In the genomic region with DNA sequence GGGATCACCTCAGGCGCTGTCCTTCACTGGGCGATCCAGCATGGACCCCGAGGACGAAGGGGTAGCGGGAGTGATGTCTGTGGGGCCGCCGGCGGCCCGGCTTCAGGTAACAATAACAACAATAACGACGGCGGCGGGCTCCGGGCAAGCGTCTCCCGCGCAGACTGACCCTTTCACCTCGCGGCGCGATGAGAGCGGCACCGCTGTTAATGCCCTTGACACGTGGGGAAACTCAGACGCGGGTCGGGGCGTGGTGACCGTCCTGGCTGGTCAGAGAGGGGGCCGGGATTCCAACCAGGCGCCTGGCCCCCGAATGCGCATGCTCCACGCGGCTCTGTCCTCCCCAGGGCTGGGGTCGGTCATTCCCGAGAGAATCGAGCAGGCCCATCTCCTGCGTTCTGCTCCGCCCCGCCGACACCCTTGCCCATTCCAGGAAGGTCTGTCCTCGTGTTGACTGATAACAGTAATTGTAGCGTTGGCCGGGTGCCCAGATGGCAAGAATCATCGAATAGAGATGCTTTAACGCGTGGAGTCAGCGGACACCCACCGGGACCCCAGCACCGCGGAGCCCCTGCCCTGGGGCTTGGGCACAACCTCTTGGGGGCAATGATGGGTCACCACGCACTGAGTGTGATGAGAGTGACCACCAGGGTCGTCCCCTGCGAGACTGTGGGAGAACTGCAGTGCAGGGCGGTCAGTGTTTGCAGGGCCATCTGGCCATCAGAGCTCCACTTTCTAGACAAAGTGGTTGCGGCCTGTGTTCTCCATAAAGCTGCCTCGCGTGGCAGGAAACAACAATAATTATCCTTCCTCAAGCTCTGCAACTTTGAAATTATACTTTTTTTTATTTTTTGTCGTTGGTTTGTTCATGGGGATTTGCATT, we compare ENCODE assay signal across 8 cellular contexts. TPM values are rescaled to one million over a fixed set of nuclear protein-coding genes. Genes with fewer than 3 reads are reported as not detected.
DNase-seq lines count a peak whose midpoint lies in the region; ATAC-seq and TF ChIP-seq lines count a peak whose summit lies in the region.

No MANE protein-coding gene starts in this region.

- peak; percentile 65 for DNase-seq in EH (ENCODE audit: low read depth)
- DNase-seq in NCI-H146 treated with DMSO at 0.1 percent for 48 hours (lab: John Stamatoyannopoulos, UW; ENCODE audit: unreplicated experiment), result peak; percentile 84
- peak; percentile 29 to 42 for DNase-seq in activated CD4-positive, alpha-beta T cell treated with anti-CD3 and anti-CD28 coated beads for 4 hours
- DNase-seq in dorsolateral prefrontal cortex, result peak; percentile 54 to 76 (median 66)
- peak; percentile 76 to 81 (median 77) for DNase-seq in right lobe of liver
- DNase-seq in stimulated activated CD4-positive, alpha-beta T cell treated with anti-CD3 and anti-CD28 coated beads, Interleukin-2, amount 100 ng/mL, for 48 hours, result peak; percentile 29 to 44

- TF ChIP-seq CTCF in dorsolateral prefrontal cortex (IDR thresholded peaks at IDR 0.05 in 54 of 56, conservative IDR thresholded peaks at IDR 0.05 in 2 of 56; ENCODE audit: low read depth in 1 of 56, partially characterized antibody in 56 of 56) (no peak), right lobe of liver (IDR thresholded peaks at IDR 0.05) (no peak)

- no peaks in the 10 kb centered on the region for H3K36me3 ChIP-seq in right lobe of liver

- WGBS in right lobe of liver (ENCODE audit: insufficient coverage, low coverage, low lambda C conversion rate, missing lambda C conversion rate), result 13% methylated on average over 11 of the region's 60 CpGs

- no peaks in the 10 kb centered on the region for H3K9me3 ChIP-seq in right lobe of liver

- ATAC-seq in HG02571 (IDR thresholded peaks at IDR 0.05; ENCODE audit: unreplicated experiment) (peak; percentile 21), right lobe of liver (peak; percentile 49 to 66 (median 58)), HG03108 (IDR thresholded peaks at IDR 0.05; ENCODE audit: unreplicated experiment) (no peak)

- H3K4me1 ChIP-seq in right lobe of liver, result peaks cover 0 to 6% (median 0%) of the 10 kb centered on the region in 4 donors

- H3K27me3 ChIP-seq in dorsolateral prefrontal cortex (no peaks in the 10 kb centered on the region), right lobe of liver (no peaks in the 10 kb centered on the region)

- peak overlapping the region; percentile 59 to 99 (median 92) for H3K4me3 ChIP-seq in dorsolateral prefrontal cortex
- peak overlapping the region; percentile 68 to 95 (median 86) for H3K4me3 ChIP-seq in right lobe of liver

- peak overlapping the region; percentile 65 to 97 (median 88) for H3K27ac ChIP-seq in dorsolateral prefrontal cortex
- H3K27ac ChIP-seq in right lobe of liver, result peak overlapping the region; percentile 61 to 91 (median 71)

- no peak for TF ChIP-seq POLR2A in right lobe of liver (IDR thresholded peaks at IDR 0.05)

- intact Hi-C loops in dorsolateral prefrontal cortex (cut with DNase I) (loop anchor here in 1 of 2 donors (2.0 kb wide), 1 partner anchor 26 kb away; a partner anchor contains a TSS), right lobe of liver (cut with DNase I) (no loop called here)

RNA-seq across cellular contexts. Expression of a gene that starts 0.5 kb away (rescaled TPM):
- total RNA-seq in dorsolateral prefrontal cortex (10 to 100 TPM in 91 of 120 experiments, 1 to 10 TPM in 29; 7.8 to 17.2 (median 10.9) TPM), right lobe of liver (1 to 10 TPM; 1.0 to 2.3 (median 1.6) TPM)

RNA-seq across cellular contexts. Expression of a gene that starts 25.9 kb away (rescaled TPM):
- total RNA-seq in dorsolateral prefrontal cortex (10 to 100 TPM; 26.9 to 56.2 (median 37.1) TPM), right lobe of liver (10 to 100 TPM; 12.4 to 44.7 (median 15.8) TPM)

RNA-seq across cellular contexts. Expression of a gene that starts 47.5 kb away (rescaled TPM):
- 1 to 10 TPM; 2.1 to 6.1 (median 3.3) TPM for total RNA-seq in dorsolateral prefrontal cortex
- total RNA-seq in right lobe of liver, result 1 to 10 TPM; 1.7 to 2.9 (median 2.1) TPM

RNA-seq across cellular contexts. Expression of a gene that starts 50.6 kb away (rescaled TPM):
- 10 to 100 TPM; 20.9 to 59.3 (median 39.5) TPM for total RNA-seq in dorsolateral prefrontal cortex
- 10 to 100 TPM in 3 of 6 experiments, 1 to 10 TPM in 3; 6.1 to 16.5 (median 10.7) TPM for total RNA-seq in right lobe of liver
